In the genomic region with DNA sequence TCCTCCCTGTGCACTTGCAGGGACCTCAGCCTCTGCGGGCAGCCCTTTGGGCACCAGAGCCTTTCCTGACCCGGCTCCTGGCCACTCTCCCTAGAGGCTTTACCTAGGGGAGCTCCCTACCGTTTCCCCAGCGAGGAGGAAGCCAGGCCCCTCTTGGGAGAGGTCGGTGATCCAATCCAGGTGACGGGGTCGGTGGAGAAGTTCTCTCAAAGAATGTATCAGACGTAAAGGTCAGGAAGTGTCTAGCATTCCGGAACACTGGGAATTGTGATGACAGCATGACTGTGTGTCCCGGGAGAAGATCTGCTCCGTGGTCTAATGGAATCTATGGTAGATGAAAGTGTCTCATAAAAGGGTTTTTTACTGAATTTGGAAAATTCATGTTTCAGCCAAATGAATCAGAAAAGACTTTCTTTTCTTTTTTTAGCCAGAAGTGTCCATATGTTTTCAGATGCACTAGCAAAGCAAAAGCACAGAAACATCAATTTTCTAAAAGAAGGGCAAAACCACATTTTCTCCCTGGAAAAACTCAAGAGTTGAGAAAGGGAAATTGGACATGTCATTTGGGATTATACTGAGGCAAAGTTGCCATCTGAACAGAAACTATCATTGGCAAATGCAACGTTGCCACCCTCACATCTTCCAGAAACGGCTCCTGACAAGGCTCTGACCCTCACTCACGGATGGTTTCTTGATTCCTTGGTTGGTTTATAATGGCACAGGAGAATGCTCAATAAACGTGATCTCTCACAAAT, we compare ENCODE assay signal across 22 cellular contexts.
A peak's percentile ranks its signal among the peaks of the same experiment; 100 is the strongest.
DNase-seq lines count a peak whose midpoint lies in the region; ATAC-seq and TF ChIP-seq lines count a peak whose summit lies in the region.
"Had no signal": no experiment of that assay in that cellular context is flagged by ENCODE, and none has a peak within 500 bp of the region (broad histone marks: within the 10 kb centered on the region; RNA-seq: fewer than 3 reads in every experiment).

No MANE protein-coding gene starts in this region.

- H2BK15ac ChIP-seq in mesenchymal stem cell (ENCODE audit: low read depth, poor library complexity, severe bottlenecking) = no peak overlapping the region

- peak overlapping the region; percentile 62 for H3K9ac ChIP-seq in mesenchymal stem cell (ENCODE audit: low read length)
- H3K9ac ChIP-seq: neural progenitor cell had no signal

- no peaks in the 10 kb centered on the region for H3K79me2 ChIP-seq in OCI-LY7 (ENCODE audit: insufficient read depth, low read depth, low read length)

- no peaks in the 10 kb centered on the region for H3K79me1 ChIP-seq in mesenchymal stem cell (replicated peaks; ENCODE audit: low read length, poor library complexity, severe bottlenecking)

- CTCF ChIA-PET in OCI-LY7 (lab: Charles Lee; ENCODE audit: unreplicated experiment) = no interaction called here

- H3K9me3 ChIP-seq in mesenchymal stem cell (ENCODE audit: control insufficient read depth, low read length) (peaks cover 2% of the 10 kb centered on the region), vagina (no peaks in the 10 kb centered on the region), OCI-LY7 (ENCODE audit: low read length) (no peaks in the 10 kb centered on the region)
- H3K9me3 ChIP-seq: prostate gland, uterus had no signal

- BruUV-seq in OCI-LY7 (replicated peaks; lab: Mats Ljungman, UMichigan) = no TSS peak

- H3K23ac ChIP-seq in mesenchymal stem cell (ENCODE audit: low read length in 2 of 2) = no peak overlapping the region

- POLR2A ChIA-PET in OCI-LY7 (lab: Charles Lee) = no interaction called here

- no peak for ATAC-seq in GM21619 (IDR thresholded peaks at IDR 0.05; ENCODE audit: unreplicated experiment)
- ATAC-seq: K562, PC-3, T-cell had no signal

- no peak overlapping the region for H3K27ac ChIP-seq in brain microvascular endothelial cell
- H3K27ac ChIP-seq in mesenchymal stem cell (ENCODE audit: low read length, poor library complexity, severe bottlenecking) = no peak overlapping the region
- peak overlapping the region; percentile 74 for H3K27ac ChIP-seq in vagina
- H3K27ac ChIP-seq in OCI-LY7 (ENCODE audit: low read depth, low read length, poor library complexity, severe bottlenecking) = no peak overlapping the region
- H3K27ac ChIP-seq: cardiac muscle cell, neural progenitor cell, prostate gland, uterus had no signal

- H3K9me2 ChIP-seq in OCI-LY7 (ENCODE audit: insufficient read depth, low read length) = no peaks in the 10 kb centered on the region; the same call in 1 of the 2 replicates

- no peak for TF ChIP-seq POLR2A in vagina (IDR thresholded peaks at IDR 0.05)

- peak; percentile 74 for DNase-seq in GM04503 (ENCODE audit: low read depth)
- DNase-seq in brain microvascular endothelial cell = peak; percentile 16
- no peak for DNase-seq in mesenchymal stem cell
- DNase-seq in vagina (ENCODE audit: extremely low spot score in 2 of 2) = no peak
- DNase-seq in NCI-H1417 treated with DMSO at 0.1 percent for 48 hours (lab: John Stamatoyannopoulos, UW) = no peak
- no peak for DNase-seq in OCI-LY7 (ENCODE audit: low spot score)
- DNase-seq: activated gamma-delta T cell; CD4-positive, alpha-beta T cell; dermis blood vessel endothelial cell; glutamatergic neuron; NCI-H1436; SHP77 treated with DMSO at 0.1 percent for 48 hours; small intestine; substantia nigra; T-cell; uterus had no signal

- H3K4me1 ChIP-seq in mesenchymal stem cell (ENCODE audit: control insufficient read depth, insufficient read depth, low read depth, low read length) (peaks cover 2% of the 10 kb centered on the region), vagina (peaks cover 8% of the 10 kb centered on the region), OCI-LY7 (ENCODE audit: insufficient read depth, low read length, poor library complexity, severe bottlenecking) (no peaks in the 10 kb centered on the region)
- H3K4me1 ChIP-seq: neural progenitor cell, prostate gland, uterus had no signal

- 66% methylated on average over 15 of the region's 15 CpGs for WGBS in mesenchymal stem cell

- intact Hi-C loops in vagina (cut with DNase I) (no loop called here), OCI-LY7 (cut with micrococcal nuclease; ENCODE audit: unreplicated experiment) (no loop called here)

- no peak overlapping the region for H3K4ac ChIP-seq in mesenchymal stem cell (ENCODE audit: low read depth in 1 of 2, low read length in 2 of 2)

- H3K4me3 ChIP-seq in brain microvascular endothelial cell (ENCODE audit: low read depth, low read length) (no peak overlapping the region), mesenchymal stem cell (ENCODE audit: insufficient read depth in 1 of 2, low read depth in 1 of 2, low read length in 2 of 2) (peak overlapping the region in 1 of 2 experiments; percentile 17), vagina (no peak overlapping the region), OCI-LY7 (ENCODE audit: low read depth, low read length, poor library complexity, severe bottlenecking) (no peak overlapping the region)
- H3K4me3 ChIP-seq: cardiac muscle cell, K562, neural progenitor cell, prostate gland, uterus had no signal

- no peak overlapping the region for H2BK5ac ChIP-seq in mesenchymal stem cell (ENCODE audit: low read depth, low read length, poor library complexity, severe bottlenecking)

- H4K8ac ChIP-seq in mesenchymal stem cell (ENCODE audit: low read length) = no peak overlapping the region

- H3K4me2 ChIP-seq in mesenchymal stem cell (ENCODE audit: low read length, poor library complexity, severe bottlenecking) = no peak overlapping the region
- H3K4me2 ChIP-seq in OCI-LY7 (ENCODE audit: low read length) = no peak overlapping the region
- H3K4me2 ChIP-seq: neural progenitor cell had no signal

- no peak overlapping the region for H2AK5ac ChIP-seq in mesenchymal stem cell (ENCODE audit: low read length, severe bottlenecking)

- no peak overlapping the region for H3K18ac ChIP-seq in mesenchymal stem cell (ENCODE audit: low read depth in 1 of 2, low read length in 2 of 2)

- H3K27me3 ChIP-seq in brain microvascular endothelial cell (replicated peaks) (no peaks in the 10 kb centered on the region), mesenchymal stem cell (ENCODE audit: control insufficient read depth in 1 of 2, insufficient read depth in 1 of 2, low read length in 2 of 2) (no peaks in the 10 kb centered on the region), vagina (no peaks in the 10 kb centered on the region)
- H3K27me3 ChIP-seq: cardiac muscle cell, neural progenitor cell, uterus had no signal

- H2BK120ac ChIP-seq in mesenchymal stem cell (ENCODE audit: low read depth, low read length) = no peak overlapping the region

- no peak overlapping the region for H3K14ac ChIP-seq in mesenchymal stem cell (ENCODE audit: low read length in 2 of 2)

- H2BK12ac ChIP-seq in mesenchymal stem cell (ENCODE audit: low read length in 2 of 2) = no peak overlapping the region

- H3K36me3 ChIP-seq in brain microvascular endothelial cell (replicated peaks) = no peaks in the 10 kb centered on the region
- no peaks in the 10 kb centered on the region for H3K36me3 ChIP-seq in mesenchymal stem cell (ENCODE audit: control insufficient read depth in 1 of 2, insufficient read depth in 2 of 2, low read depth in 1 of 2, low read length in 2 of 2)
- no peaks in the 10 kb centered on the region for H3K36me3 ChIP-seq in vagina
- H3K36me3 ChIP-seq in OCI-LY7 (ENCODE audit: insufficient read depth, low read length) = no peaks in the 10 kb centered on the region
- H3K36me3 ChIP-seq: cardiac muscle cell, neural progenitor cell, prostate gland, uterus had no signal

- no peak overlapping the region for H4K91ac ChIP-seq in mesenchymal stem cell (ENCODE audit: low read length)

- no peaks in the 10 kb centered on the region for H4K20me1 ChIP-seq in OCI-LY7 (ENCODE audit: insufficient read depth, low read length)

- TF ChIP-seq CTCF in brain microvascular endothelial cell (IDR thresholded peaks at IDR 0.05; ENCODE audit: low read depth, low read length, missing control alignments) = no peak
- no peak for TF ChIP-seq CTCF in vagina (IDR thresholded peaks at IDR 0.05)
- no peak for TF ChIP-seq CTCF in OCI-LY7 (conservative IDR thresholded peaks at IDR 0.05; ENCODE audit: low read length)

- H2AFZ ChIP-seq in mesenchymal stem cell (ENCODE audit: low read depth, low read length) = no peak overlapping the region
- H2AFZ ChIP-seq in OCI-LY7 (ENCODE audit: low read length) = no peak overlapping the region
- H2AFZ ChIP-seq: neural progenitor cell had no signal

- in situ Hi-C loops in brain microvascular endothelial cell (cut with HindIII; ENCODE audit: low pct_ligation_motif_present, low sequenced_read_pairs) = no loop called here

Comparison
In these comparisons a context has a peak if more than half of its experiments do, and no peak if none do; other contexts are left out.
1. DNase-seq: peak in GM04503 (single experiment) and brain microvascular endothelial cell (single experiment); none in mesenchymal stem cell (single experiment), vagina (0 of 2), NCI-H1417 treated with DMSO at 0.1 percent for 48 hours (single experiment) and OCI-LY7 (single experiment).